30 cellular contexts compared by ENCODE assay signal in genomic region chr7:27759491-27759890, GRCh38.
"Had no signal": no experiment of that assay in that cellular context is flagged by ENCODE, and none has a peak within 500 bp of the region (broad histone marks: within the 10 kb centered on the region; RNA-seq: fewer than 3 reads in every experiment).

No MANE protein-coding gene starts in this region.

- H3K9me3 ChIP-seq: esophagus muscularis mucosa, gastrocnemius medialis had no signal

- H3K27me3 Mint-ChIP-seq: activated CD4-positive, alpha-beta memory T cell treated with anti-CD3 and anti-CD28 coated beads for 36 hours; activated CD8-positive, alpha-beta memory T cell treated with anti-CD3 and anti-CD28 coated beads, Interleukin-2, amount 10 ng/mL, durations not matched to agents 7 days and 5 days; activated naive CD4-positive, alpha-beta T cell treated with anti-CD3 and anti-CD28 coated beads, Interleukin-2, amount 10 ng/mL, durations not matched to agents 7 days and 5 days; activated naive CD8-positive, alpha-beta T cell treated with anti-CD3 and anti-CD28 coated beads, Interleukin-2, amount 10 ng/mL, durations not matched to agents 7 days and 5 days; central memory CD8-positive, alpha-beta T cell; effector memory CD8-positive, alpha-beta T cell had no signal

- H3K4me1 Mint-ChIP-seq: WTC11 had no signal

- H3K4me3 ChIP-seq: esophagus muscularis mucosa, gastrocnemius medialis, heart left ventricle had no signal

- H3K27ac Mint-ChIP-seq: activated CD4-positive, alpha-beta memory T cell treated with anti-CD3 and anti-CD28 coated beads for 36 hours; activated CD8-positive, alpha-beta memory T cell treated with anti-CD3 and anti-CD28 coated beads, Interleukin-2, amount 10 ng/mL, durations not matched to agents 7 days and 5 days; activated CD8-positive, alpha-beta T cell treated with anti-CD3 and anti-CD28 coated beads, Interleukin-2, amount 10 ng/mL, durations not matched to agents 7 days and 5 days; activated naive CD4-positive, alpha-beta T cell treated with anti-CD3 and anti-CD28 coated beads, Interleukin-2, amount 10 ng/mL, durations not matched to agents 7 days and 5 days; activated naive CD4-positive, alpha-beta T cell treated with anti-CD3 and anti-CD28 coated beads, Interleukin-2, amount 50 U/mL, for 72 hours; activated naive CD8-positive, alpha-beta T cell treated with anti-CD3 and anti-CD28 coated beads, Interleukin-2, amount 10 ng/mL, durations not matched to agents 7 days and 5 days; activated T-helper 1 cell treated with anti-CD3 and anti-CD28 coated beads, Interleukin-12 subunit alpha, Interleukin-12 subunit beta, Interleukin-2, Interleukin-4 antibody, amounts not matched to agents 30 ng/mL and 10 ng/mL and 1 ng/mL, durations not matched to agents 14 hours and 24 hours and 36 hours; activated T-helper 2 cell treated with anti-CD3 and anti-CD28 coated beads, Interferon-gamma antibody, Interleukin-2, Interleukin-4, amounts not matched to agents 10 μg/mL and 5 μg/mL and 100 μg/mL, durations not matched to agents 14 hours and 24 hours and 36 hours; WTC11 had no signal

- DNase-seq: activated CD4-positive, alpha-beta memory T cell treated with anti-CD3 and anti-CD28 coated beads for 36 hours; activated CD4-positive, alpha-beta T cell treated with anti-CD3 and anti-CD28 coated beads for 48 hours; activated CD8-positive, alpha-beta memory T cell treated with anti-CD3 and anti-CD28 coated beads, Interleukin-2, amount 10 ng/mL, durations not matched to agents 7 days and 5 days; activated CD8-positive, alpha-beta memory T cell treated with anti-CD3 and anti-CD28 coated beads, Interleukin-2, amount 50 U/mL, for 4 hours; activated CD8-positive, alpha-beta T cell treated with anti-CD3 and anti-CD28 coated beads, Interleukin-2, amount 10 ng/mL, durations not matched to agents 7 days and 5 days; activated gamma-delta T cell; activated naive CD4-positive, alpha-beta T cell; activated naive CD4-positive, alpha-beta T cell treated with anti-CD3 and anti-CD28 coated beads, Interleukin-2, amount 10 ng/mL, durations not matched to agents 7 days and 5 days; activated naive CD8-positive, alpha-beta T cell treated with anti-CD3 and anti-CD28 coated beads, Interleukin-2, amount 10 ng/mL, durations not matched to agents 7 days and 5 days; activated T-cell treated with anti-CD3 and anti-CD28 coated beads, Interleukin-2, amount 50 U/mL, for 1 hour; activated T-cell treated with anti-CD3 and anti-CD28 coated beads, Interleukin-2, amount 50 U/mL, for 48 hours; amniotic stem cell; anterior cingulate cortex; brain microvascular endothelial cell; cortex of kidney; dermis blood vessel endothelial cell; effector CD4-positive, alpha-beta T cell; effector memory CD8-positive, alpha-beta T cell; erythroblast; foreskin keratinocyte; gastrocnemius medialis; glutamatergic neuron; heart left ventricle; T-helper 2 cell had no signal

- ATAC-seq: activated CD8-positive, alpha-beta memory T cell treated with anti-CD3 and anti-CD28 coated beads, Interleukin-2, amount 10 ng/mL, durations not matched to agents 7 days and 5 days; activated CD8-positive, alpha-beta T cell treated with anti-CD3 and anti-CD28 coated beads, Interleukin-2, amount 10 ng/mL, durations not matched to agents 7 days and 5 days; activated naive CD4-positive, alpha-beta T cell treated with anti-CD3 and anti-CD28 coated beads, Interleukin-2, amount 50 U/mL, for 72 hours; effector memory CD8-positive, alpha-beta T cell; foreskin keratinocyte; gastrocnemius medialis; heart left ventricle; WTC11 had no signal

- H3K4me1 ChIP-seq: foreskin keratinocyte had no signal

- H3K27ac ChIP-seq: brain microvascular endothelial cell, esophagus muscularis mucosa, foreskin keratinocyte, gastrocnemius medialis, heart left ventricle had no signal

- H3K4me3 Mint-ChIP-seq: activated CD4-positive, alpha-beta memory T cell treated with anti-CD3 and anti-CD28 coated beads for 36 hours; activated CD8-positive, alpha-beta memory T cell treated with anti-CD3 and anti-CD28 coated beads, Interleukin-2, amount 10 ng/mL, durations not matched to agents 7 days and 5 days; activated CD8-positive, alpha-beta T cell treated with anti-CD3 and anti-CD28 coated beads, Interleukin-2, amount 10 ng/mL, durations not matched to agents 7 days and 5 days; activated naive CD4-positive, alpha-beta T cell treated with anti-CD3 and anti-CD28 coated beads, Interleukin-2, amount 10 ng/mL, durations not matched to agents 7 days and 5 days; activated naive CD8-positive, alpha-beta T cell treated with anti-CD3 and anti-CD28 coated beads, Interleukin-2, amount 10 ng/mL, durations not matched to agents 7 days and 5 days; activated T-helper 1 cell treated with anti-CD3 and anti-CD28 coated beads, Interleukin-12 subunit alpha, Interleukin-12 subunit beta, Interleukin-2, Interleukin-4 antibody, amounts not matched to agents 30 ng/mL and 10 ng/mL and 1 ng/mL, durations not matched to agents 14 hours and 24 hours and 36 hours; central memory CD8-positive, alpha-beta T cell; effector memory CD8-positive, alpha-beta T cell; WTC11 had no signal

- H3K9me3 Mint-ChIP-seq: activated CD4-positive, alpha-beta memory T cell treated with anti-CD3 and anti-CD28 coated beads for 36 hours; activated naive CD4-positive, alpha-beta T cell treated with anti-CD3 and anti-CD28 coated beads, Interleukin-2, amount 10 ng/mL, durations not matched to agents 7 days and 5 days; activated naive CD4-positive, alpha-beta T cell treated with anti-CD3 and anti-CD28 coated beads, Interleukin-2, amount 50 U/mL, for 72 hours; activated naive CD8-positive, alpha-beta T cell treated with anti-CD3 and anti-CD28 coated beads, Interleukin-2, amount 10 ng/mL, durations not matched to agents 7 days and 5 days; activated T-helper 1 cell treated with anti-CD3 and anti-CD28 coated beads, Interleukin-12 subunit alpha, Interleukin-12 subunit beta, Interleukin-2, Interleukin-4 antibody, amounts not matched to agents 30 ng/mL and 10 ng/mL and 1 ng/mL, durations not matched to agents 14 hours and 24 hours and 36 hours; activated T-helper 2 cell treated with anti-CD3 and anti-CD28 coated beads, Interferon-gamma antibody, Interleukin-2, Interleukin-4, amounts not matched to agents 10 μg/mL and 5 μg/mL and 100 μg/mL, durations not matched to agents 14 hours and 24 hours and 36 hours; central memory CD8-positive, alpha-beta T cell; effector memory CD8-positive, alpha-beta T cell had no signal

- H3K27me3 ChIP-seq: brain microvascular endothelial cell, esophagus muscularis mucosa, foreskin keratinocyte, gastrocnemius medialis, heart left ventricle had no signal
